ENCODE assay signal across 1 cellular context in the genomic region with DNA sequence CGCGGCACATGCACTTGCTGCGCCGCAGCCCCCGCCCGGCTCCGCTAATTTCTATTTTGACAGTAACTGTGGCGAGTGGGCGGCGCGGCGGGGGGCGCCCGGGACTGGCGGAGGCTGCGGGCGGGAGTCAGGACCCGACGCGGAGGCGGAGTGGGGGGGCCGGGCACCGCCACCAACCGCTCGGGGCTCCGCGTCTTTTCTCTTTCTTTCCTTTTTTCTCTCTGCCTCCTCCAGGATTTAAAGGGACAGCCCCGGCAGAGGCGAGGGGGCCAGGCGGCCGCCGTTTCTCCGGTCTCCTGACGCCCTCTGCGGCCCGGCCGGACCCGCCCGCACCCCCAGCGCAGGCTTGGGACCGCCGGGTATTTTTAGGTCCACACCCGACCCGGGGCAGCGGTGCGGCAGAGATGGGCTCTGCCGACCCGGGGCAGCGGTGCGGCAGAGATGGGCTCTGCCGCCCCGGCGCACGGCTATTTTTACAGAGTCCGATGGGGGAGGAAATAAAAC.
TF ChIP-seq lines count a peak whose summit lies in the region.

No MANE protein-coding gene starts in this region.

TF ChIP-seq in IMR-90, 13 proteins besides CTCF, POLR2A, EP300 and RAD21 (continued from another document):
- TF ChIP-seq, protein P1, sequence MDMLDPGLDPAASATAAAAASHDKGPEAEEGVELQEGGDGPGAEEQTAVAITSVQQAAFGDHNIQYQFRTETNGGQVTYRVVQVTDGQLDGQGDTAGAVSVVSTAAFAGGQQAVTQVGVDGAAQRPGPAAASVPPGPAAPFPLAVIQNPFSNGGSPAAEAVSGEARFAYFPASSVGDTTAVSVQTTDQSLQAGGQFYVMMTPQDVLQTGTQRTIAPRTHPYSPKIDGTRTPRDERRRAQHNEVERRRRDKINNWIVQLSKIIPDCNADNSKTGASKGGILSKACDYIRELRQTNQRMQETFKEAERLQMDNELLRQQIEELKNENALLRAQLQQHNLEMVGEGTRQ (IDR thresholded peaks at IDR 0.05; ENCODE audit: low read depth, low read length), result no peak
- no peak for TF ChIP-seq RFX5 (IDR thresholded peaks at IDR 0.05; ENCODE audit: low read depth, low read length)
